ENCODE assay signal across 27 cellular contexts in genomic region chr14:57259672-57260071, GRCh38.
"Had no signal": no experiment of that assay in that cellular context is flagged by ENCODE, and none has a peak within 500 bp of the region (broad histone marks: within the 10 kb centered on the region; RNA-seq: fewer than 3 reads in every experiment).

No MANE protein-coding gene starts in this region.

- H3K4me3 Mint-ChIP-seq: activated CD8-positive, alpha-beta T cell treated with anti-CD3 and anti-CD28 coated beads, Interleukin-2, amount 10 ng/mL, durations not matched to agents 7 days and 5 days; activated naive CD8-positive, alpha-beta T cell treated with anti-CD3 and anti-CD28 coated beads, Interleukin-2, amount 10 ng/mL, durations not matched to agents 7 days and 5 days had no signal

- H3K4me1 ChIP-seq: breast epithelium had no signal

- H3K27me3 Mint-ChIP-seq: activated naive CD8-positive, alpha-beta T cell treated with anti-CD3 and anti-CD28 coated beads, Interleukin-2, amount 10 ng/mL, durations not matched to agents 7 days and 5 days had no signal

- H3K36me3 ChIP-seq: adrenal gland, breast epithelium had no signal

- H3K4me3 ChIP-seq: adrenal gland, breast epithelium, SK-N-MC had no signal

- H3K27me3 ChIP-seq: adrenal gland, breast epithelium had no signal

- ATAC-seq: activated CD4-positive, CD25-positive, alpha-beta regulatory T cell treated with anti-CD3 and anti-CD28 coated beads, Interleukin-2, amount 50 U/mL, for 24 hours; activated CD8-positive, alpha-beta T cell treated with anti-CD3 and anti-CD28 coated beads, Interleukin-2, amount 10 ng/mL, durations not matched to agents 7 days and 5 days; Panc1; Right ventricle myocardium inferior had no signal

- H3K27ac ChIP-seq: adrenal gland, breast epithelium, WERI-Rb-1 had no signal

- H3K9me3 ChIP-seq: adrenal gland, breast epithelium had no signal

- DNase-seq: activated CD4-positive, alpha-beta T cell treated with anti-CD3 and anti-CD28 coated beads for 48 hours; activated CD4-positive, alpha-beta T cell treated with anti-CD3 and anti-CD28 coated beads, Interleukin-2, amount 50 U/mL, for 4 hours; activated CD8-positive, alpha-beta memory T cell treated with anti-CD3 and anti-CD28 coated beads, Interleukin-2, amount 50 U/mL, for 48 hours; activated CD8-positive, alpha-beta T cell treated with anti-CD3 and anti-CD28 coated beads, Interleukin-2, amount 10 ng/mL, durations not matched to agents 7 days and 5 days; activated naive CD4-positive, alpha-beta T cell treated with anti-CD3 and anti-CD28 coated beads, Interleukin-2, amount 50 U/mL, for 16 hours; activated naive CD8-positive, alpha-beta T cell treated with anti-CD3 and anti-CD28 coated beads, Interleukin-2, amount 10 ng/mL, durations not matched to agents 7 days and 5 days; activated T-cell treated with anti-CD3 and anti-CD28 coated beads, Interleukin-2, amount 50 U/mL, for 1 hour; adrenal gland; anterior cingulate cortex; caudate nucleus; MM.1S; NCI-H1105; NCI-H1436; NCI-H1694 treated with DMSO at 0.1 percent for 48 hours; NCI-H2029 treated with DMSO at 0.1 percent for 48 hours; NCI-H510A treated with DMSO at 0.1 percent for 48 hours; NCI-H69; NK-92 treated with Interleukin-12 subunit alpha and Interleukin-12 subunit beta, amount 100 ng/mL, for 24 hours; OCI-M1; RPMI8226; T-helper 1 cell; WERI-Rb-1 had no signal

- H3K9me3 Mint-ChIP-seq: activated naive CD8-positive, alpha-beta T cell treated with anti-CD3 and anti-CD28 coated beads, Interleukin-2, amount 10 ng/mL, durations not matched to agents 7 days and 5 days had no signal

- H3K27ac Mint-ChIP-seq: activated CD8-positive, alpha-beta T cell treated with anti-CD3 and anti-CD28 coated beads, Interleukin-2, amount 10 ng/mL, durations not matched to agents 7 days and 5 days; activated naive CD8-positive, alpha-beta T cell treated with anti-CD3 and anti-CD28 coated beads, Interleukin-2, amount 10 ng/mL, durations not matched to agents 7 days and 5 days had no signal
